In the genomic region with DNA sequence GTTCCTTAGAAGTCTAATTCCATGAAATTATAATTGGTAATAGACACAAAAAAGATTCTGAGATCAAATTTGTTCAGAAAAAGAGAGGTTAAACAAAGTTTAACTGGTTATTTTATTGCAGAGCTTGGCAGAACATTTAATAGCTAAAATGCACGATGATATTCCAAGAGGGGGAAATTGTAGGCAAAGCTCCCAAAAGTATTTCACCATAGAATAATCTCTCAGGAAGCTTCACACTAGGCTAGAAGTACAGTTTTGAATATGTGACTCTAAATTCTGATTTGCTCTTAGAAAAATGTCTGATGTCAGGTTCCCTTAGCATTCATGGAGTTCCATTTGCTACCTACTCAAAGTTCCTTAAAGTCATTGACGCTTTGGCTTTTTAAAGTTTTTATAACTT, we compare ENCODE assay signal across 9 cellular contexts.
"Had no signal": no experiment of that assay in that cellular context is flagged by ENCODE, and none has a peak within 500 bp of the region (broad histone marks: within the 10 kb centered on the region; RNA-seq: fewer than 3 reads in every experiment).

No MANE protein-coding gene starts in this region.

- H3K4me3 ChIP-seq: GM23248, GM23338, HAP-1 had no signal

- H3K9ac ChIP-seq: GM23248 had no signal

- H3K9me3 ChIP-seq: HAP-1 had no signal

- H3K36me3 ChIP-seq: HAP-1 had no signal

- DNase-seq: GM23248, GOT3, H7, H9, HCEC 1CT, HFFc6 had no signal

- ATAC-seq: GM23338, HCT116 had no signal

- H3K27ac ChIP-seq: GM23248 had no signal

- H3K4me1 ChIP-seq: HAP-1 had no signal
